Comparison of ENCODE assay signal across 1 cellular context in genomic region chr16:3389663-3390338, GRCh38.
TF ChIP-seq lines count a peak whose summit lies in the region.

No MANE protein-coding gene starts in this region.

TF ChIP-seq in GM12878, 131 proteins besides CTCF, POLR2A, EP300 and RAD21:
- no peak for TF ChIP-seq FOS (IDR thresholded peaks at IDR 0.05; ENCODE audit: borderline replicate concordance, extremely low read depth, insufficient read length)
- TF ChIP-seq PAX5 (IDR thresholded peaks at IDR 0.05; ENCODE audit: borderline replicate concordance, low read depth, low read length) = peak; percentile 84; the same call in 1 of the 2 replicates
- no peak for TF ChIP-seq YY1 (IDR thresholded peaks at IDR 0.05; ENCODE audit: low read depth, low read length)
- no peak for TF ChIP-seq PAX8 (IDR thresholded peaks at IDR 0.05)
- no peak for TF ChIP-seq ZNF622 (IDR thresholded peaks at IDR 0.05)
- no peak for TF ChIP-seq ZNF384 (IDR thresholded peaks at IDR 0.05; ENCODE audit: borderline replicate concordance, low read depth, low read length)
